ENCODE assay signal across 7 cellular contexts in the genomic region with DNA sequence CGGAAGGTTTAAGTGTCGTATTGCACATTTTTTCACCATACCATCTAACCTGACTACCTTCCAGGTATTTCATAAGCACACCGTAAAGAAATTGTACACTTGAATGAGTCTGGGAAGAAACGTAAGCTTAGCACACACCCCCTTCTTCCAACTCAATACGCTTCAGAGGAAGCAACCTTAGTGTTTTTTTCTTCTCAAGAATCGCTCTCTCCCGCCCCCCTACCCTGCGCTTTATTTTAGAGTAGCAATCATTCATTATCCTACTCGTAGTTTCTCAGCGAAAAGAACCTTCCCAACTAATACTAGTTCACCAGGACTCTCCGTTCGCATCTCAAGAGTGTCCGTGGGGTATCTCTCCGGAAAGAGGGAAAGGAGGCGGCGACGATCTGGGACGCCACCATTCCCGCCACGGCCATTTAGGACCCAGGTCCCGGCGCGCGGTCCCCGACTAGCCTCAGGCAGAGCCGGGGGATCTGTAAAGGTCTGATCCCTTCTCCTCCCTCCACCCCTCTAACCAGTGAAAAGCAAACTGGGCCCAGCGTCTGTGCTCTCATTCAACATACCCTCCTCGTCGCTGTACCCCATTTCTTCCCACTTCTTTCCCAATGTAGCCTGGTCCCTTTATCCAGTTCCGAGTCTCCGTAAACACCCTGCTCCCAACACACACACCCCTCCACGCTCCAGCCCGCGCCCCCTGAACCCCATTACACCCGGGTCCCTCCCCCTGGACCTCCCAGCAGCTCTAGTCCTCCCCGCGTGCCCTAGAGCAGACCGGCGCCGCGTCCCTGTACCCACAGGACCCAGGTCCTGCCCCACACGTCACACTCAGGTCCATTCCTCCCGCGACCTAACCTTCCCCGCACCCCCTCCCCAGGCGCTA. TPM values are rescaled to one million over a fixed set of nuclear protein-coding genes. Genes with fewer than 3 reads are reported as not detected.
DNase-seq lines count a peak whose midpoint lies in the region; ATAC-seq and TF ChIP-seq lines count a peak whose summit lies in the region.

No MANE protein-coding gene starts in this region.

- ATAC-seq in GM19463 (IDR thresholded peaks at IDR 0.05; ENCODE audit: unreplicated experiment) (peak; percentile 35), T-helper 17 cell (peak; percentile 63), aorta (ENCODE audit: low FRiP score) (peak; percentile 85)

- H3K4me3 ChIP-seq in esophagus squamous epithelium, result peak overlapping the region; percentile 81 to 93 (median 87)
- peak overlapping the region; percentile 37 to 74 for H3K4me3 ChIP-seq in aorta (ENCODE audit: low read length in 2 of 2)

- DNase-seq in Daoy (ENCODE audit: low read depth), result peak; percentile 35
- peak; percentile 52 for DNase-seq in HT-29 (ENCODE audit: low spot score)
- DNase-seq in T-helper 17 cell, result peak in 1 of 3 donors; percentile 15
- DNase-seq in esophagus squamous epithelium (lab: John Stamatoyannopoulos, UW), result no peak
- DNase-seq in myocyte (ENCODE audit: low read depth), result peak; percentile 47
- DNase-seq in aorta, result peak in 1 of 2 donors; percentile 80

- no peak for TF ChIP-seq POLR2A in esophagus squamous epithelium (IDR thresholded peaks at IDR 0.05)

- peak overlapping the region; percentile 85 to 90 (median 88) for H3K27ac ChIP-seq in esophagus squamous epithelium
- H3K27ac ChIP-seq in aorta (ENCODE audit: low read depth in 1 of 2, low read length in 2 of 2), result peak overlapping the region in 1 of 2 donors; percentile 2

- H3K36me3 Mint-ChIP-seq in T-helper 17 cell (ENCODE audit: low read depth), result peaks cover 2% of the 10 kb centered on the region

- H3K4me1 Mint-ChIP-seq in T-helper 17 cell, result peaks cover 14% of the 10 kb centered on the region

- no peaks in the 10 kb centered on the region for H3K36me3 ChIP-seq in esophagus squamous epithelium
- H3K36me3 ChIP-seq in aorta (ENCODE audit: control insufficient read depth in 1 of 2, insufficient read depth in 2 of 2, low read length in 1 of 2), result no peaks in the 10 kb centered on the region

- H3K27me3 ChIP-seq in esophagus squamous epithelium (no peaks in the 10 kb centered on the region), aorta (ENCODE audit: control insufficient read depth in 1 of 2, insufficient read depth in 2 of 2, low read length in 1 of 2) (no peaks in the 10 kb centered on the region)

- H3K27me3 Mint-ChIP-seq in T-helper 17 cell, result no peaks in the 10 kb centered on the region

- 0% methylated on average over 31 to 41 of the region's 46 CpGs for WGBS in esophagus squamous epithelium, 2 donors
- WGBS in aorta, 2 donors, result 0 to 1% methylated on average over 45 to 46 of the region's 46 CpGs

- peak overlapping the region; percentile 95 for H3K4me3 Mint-ChIP-seq in T-helper 17 cell

- intact Hi-C loops in esophagus squamous epithelium (cut with DNase I), result no loop called here
- intact Hi-C loops in aorta (cut with DNase I), result loop anchor here (5.0 kb wide), 2 partner anchors 48 to 98 kb away; no protein-coding TSS in a partner anchor

- peak overlapping the region; percentile 97 for H3K27ac Mint-ChIP-seq in T-helper 17 cell

- peaks cover 7 to 37% (median 13%) of the 10 kb centered on the region in 3 donors for H3K4me1 ChIP-seq in esophagus squamous epithelium
- no peaks in the 10 kb centered on the region for H3K4me1 ChIP-seq in aorta (ENCODE audit: control insufficient read depth in 1 of 2, insufficient read depth in 2 of 2, low read length in 2 of 2)

- TF ChIP-seq CTCF in esophagus squamous epithelium (IDR thresholded peaks at IDR 0.05), result no peak

- H3K9me3 ChIP-seq in T-helper 17 cell (ENCODE audit: control insufficient read depth, low read length, poor library complexity, severe bottlenecking) (no peaks in the 10 kb centered on the region), esophagus squamous epithelium (no peaks in the 10 kb centered on the region), aorta (ENCODE audit: control insufficient read depth, low read length) (no peaks in the 10 kb centered on the region)

RNA-seq across cellular contexts. Expression of gene MYOZ1, which starts 16.0 kb away (rescaled TPM):
- total RNA-seq in Daoy (2014; rRNA removed; shearing (Covaris generic)), result not detected in 2 replicates
- total RNA-seq in HT-29 (2014; rRNA removed; shearing (Covaris generic)), result not detected in 2 replicates
- not detected for total RNA-seq in T-helper 17 cell
- 1 to 10 TPM in 1 of 4 donors, under 1 TPM in 2, not detected in 1; 0.19 to 1.2 (median 0.79) TPM for total RNA-seq in esophagus squamous epithelium
- 4.7 and 5.5 TPM in 2 replicates for total RNA-seq in myocyte
- 8.3 TPM for polyA plus RNA-seq in myocyte (2012)
- 10 to 100 TPM in 1 of 2 donors, 1 to 10 TPM in 1; 3.2 to 13.1 TPM for total RNA-seq in aorta
- 1 to 10 TPM; 6.6 to 6.9 TPM for polyA plus RNA-seq in aorta

RNA-seq across cellular contexts. Expression of gene SYNPO2L, which starts 30.6 kb away (rescaled TPM):
- not detected in 2 replicates for total RNA-seq in Daoy (2014; rRNA removed; shearing (Covaris generic))
- not detected in 2 replicates for total RNA-seq in HT-29 (2014; rRNA removed; shearing (Covaris generic))
- total RNA-seq in T-helper 17 cell (under 1 TPM in 1 of 2 donors, not detected in 1; 0.08 TPM), esophagus squamous epithelium (under 1 TPM; 0.19 to 0.48 (median 0.24) TPM), myocyte (22.8 and 41.4 TPM in 2 replicates), aorta (under 1 TPM; 0.13 to 0.18 TPM)
- 34.3 TPM for polyA plus RNA-seq in myocyte (2012)
- polyA plus RNA-seq in aorta, result under 1 TPM in 1 of 2 donors, not detected in 1; 0.63 TPM

RNA-seq across cellular contexts. Expression of gene USP54, which starts 34.1 kb away (rescaled TPM):
- total RNA-seq in Daoy (2014; rRNA removed; shearing (Covaris generic)), result 12.1 and 19.1 TPM in 2 replicates
- total RNA-seq in HT-29 (2014; rRNA removed; shearing (Covaris generic)), result 43.7 and 44.6 TPM in 2 replicates
- total RNA-seq in T-helper 17 cell (1 to 10 TPM; 3.6 TPM), esophagus squamous epithelium (10 to 100 TPM; 17.8 to 37.4 (median 32.7) TPM), myocyte (79.9 and 88.8 TPM in 2 replicates), aorta (10 to 100 TPM; 32.6 to 45.7 TPM)
- polyA plus RNA-seq in myocyte (2012), result 46.4 TPM
- polyA plus RNA-seq in aorta, result 1 to 10 TPM; 1.9 to 6.1 TPM

Comparison
In these comparisons a context has a peak if more than half of its experiments do, and no peak if none do; other contexts are left out.
1. ATAC-seq: peak in every context shown above with its lines; median percentile 85 in aorta; 63 in T-helper 17 cell; 35 in GM19463.
2. RNA of gene SYNPO2L, which starts 30.6 kb away (total RNA-seq): 22.8 to 41.4 TPM in myocyte; 0.19 to 0.48 TPM in esophagus squamous epithelium, 0.13 to 0.18 TPM in aorta, 0.08 TPM in T-helper 17 cell, not detected in Daoy and not detected in HT-29; every median in the first group is over 10 times any median in the second.